Comparison of ENCODE assay signal across 25 cellular contexts in genomic region chr16:25235991-25236390, GRCh38. TPM values are rescaled to one million over a fixed set of nuclear protein-coding genes. Genes with fewer than 3 reads are reported as not detected.
"Had no signal": no experiment of that assay in that cellular context is flagged by ENCODE, and none has a peak within 500 bp of the region (broad histone marks: within the 10 kb centered on the region; RNA-seq: fewer than 3 reads in every experiment).

No MANE protein-coding gene starts in this region.

- H3K9me3 ChIP-seq: gastrocnemius medialis, neutrophil, prostate gland, right atrium auricular region, transverse colon had no signal

- H3K36me3 ChIP-seq: ovary, prostate gland, transverse colon, uterus had no signal

- H3K27me3 ChIP-seq: gastrocnemius medialis, neutrophil, ovary, right atrium auricular region, transverse colon, uterus had no signal

- H3K4me3 ChIP-seq: gastrocnemius medialis, ovary, prostate gland, right atrium auricular region, transverse colon, uterus had no signal

- H3K27ac ChIP-seq: gastrocnemius medialis, neutrophil, ovary, prostate gland, right atrium auricular region, transverse colon, uterus had no signal

- H3K4me1 ChIP-seq: gastrocnemius medialis, prostate gland, right atrium auricular region, transverse colon, uterus had no signal

- DNase-seq: activated CD4-positive, alpha-beta memory T cell treated with anti-CD3 and anti-CD28 coated beads, Interleukin-2, amount 10 ng/mL, durations not matched to agents 7 days and 5 days; activated CD4-positive, alpha-beta T cell treated with anti-CD3 and anti-CD28 coated beads, Interleukin-2, amount 10 ng/mL, durations not matched to agents 24 days and 14 days; activated gamma-delta T cell treated with Interleukin-2 at 50 U/mL for 16 hours; aorta; caudate nucleus; dermis blood vessel endothelial cell; effector memory CD8-positive, alpha-beta T cell; hippocampal formation; left ventricle myocardium superior; mammary epithelial cell; midbrain; ovary; small intestine; stimulated activated CD4-positive, alpha-beta T cell treated with anti-CD3 and anti-CD28 coated beads, Interleukin-2, amount 100 ng/mL, for 24 hours; stimulated activated naive B cell treated with anti-CD40 and anti-IgM and Interleukin-4, amounts not matched to agents 10 μg/mL and 1 μg/mL and 100 μg/mL, for 72 hours; transverse colon; uterus had no signal

- ATAC-seq: activated CD4-positive, CD25-positive, alpha-beta regulatory T cell treated with anti-CD3 and anti-CD28 coated beads, Interleukin-2, amount 50 U/mL, for 24 hours; effector memory CD8-positive, alpha-beta T cell; esophagus mucosa; left ventricle myocardium superior; stimulated activated naive B cell treated with anti-CD40 and anti-IgM and Interleukin-4, amounts not matched to agents 10 μg/mL and 1 μg/mL and 100 μg/mL, for 72 hours had no signal

RNA-seq across cellular contexts. Expression of gene AQP8, which starts 19.2 kb away (rescaled TPM):
- total RNA-seq: activated CD4-positive, alpha-beta memory T cell treated with anti-CD3 and anti-CD28 coated beads, Interleukin-2, amount 10 ng/mL, durations not matched to agents 7 days and 5 days; activated CD4-positive, alpha-beta T cell treated with anti-CD3 and anti-CD28 coated beads, Interleukin-2, amount 10 ng/mL, durations not matched to agents 24 days and 14 days; aorta; dermis blood vessel endothelial cell; endothelial cell of umbilical vein; esophagus mucosa; left ventricle myocardium superior; mammary epithelial cell; ovary; right atrium auricular region; T-helper 2 cell treated with Interferon-gamma antibody and Interleukin-4, amounts not matched to agents 100 ng/mL and 5 ng/mL, for 36 hours had no signal
- polyA plus RNA-seq: endothelial cell of umbilical vein, mammary epithelial cell had no signal
